In the genomic region with DNA sequence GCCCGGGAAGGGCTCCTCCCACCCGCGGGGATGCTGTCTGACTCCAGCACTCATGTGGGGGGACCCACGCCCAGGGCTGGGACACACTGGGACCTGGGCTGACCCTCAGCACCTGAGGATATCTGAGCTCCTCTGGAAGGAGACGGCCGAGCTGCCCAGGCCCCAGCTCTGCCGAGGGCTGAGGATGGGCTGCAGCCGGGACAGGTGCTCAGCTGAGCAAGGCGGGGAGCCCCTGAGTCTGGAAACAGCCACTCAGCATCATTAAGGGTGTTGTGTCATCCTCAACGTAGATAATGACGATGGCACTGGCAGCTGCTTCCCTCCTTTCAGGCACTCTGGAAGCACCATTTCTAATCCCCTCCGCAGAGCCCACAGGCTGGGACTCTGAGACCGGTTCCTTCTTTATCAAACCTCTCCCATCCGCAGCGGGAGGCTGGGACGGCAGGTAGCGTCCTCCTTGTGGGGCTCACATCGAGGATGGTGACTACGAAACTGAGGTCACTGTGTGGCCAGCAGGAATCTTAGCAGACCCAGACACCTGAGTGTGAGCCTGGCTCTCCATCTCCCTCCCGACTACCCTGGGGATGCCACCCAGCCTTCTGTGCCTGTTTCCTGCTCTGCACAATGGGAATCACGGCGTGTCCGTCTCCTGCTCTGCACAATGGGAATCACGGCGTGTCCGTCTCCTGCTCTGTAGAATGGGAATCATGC, we compare ENCODE assay signal across 1 cellular context.
TF ChIP-seq lines count a peak whose summit lies in the region.

No MANE protein-coding gene starts in this region.

TF ChIP-seq in HEK293, 187 proteins besides CTCF, POLR2A, EP300 and RAD21 (continued from another document):
- TF ChIP-seq, protein P1, sequence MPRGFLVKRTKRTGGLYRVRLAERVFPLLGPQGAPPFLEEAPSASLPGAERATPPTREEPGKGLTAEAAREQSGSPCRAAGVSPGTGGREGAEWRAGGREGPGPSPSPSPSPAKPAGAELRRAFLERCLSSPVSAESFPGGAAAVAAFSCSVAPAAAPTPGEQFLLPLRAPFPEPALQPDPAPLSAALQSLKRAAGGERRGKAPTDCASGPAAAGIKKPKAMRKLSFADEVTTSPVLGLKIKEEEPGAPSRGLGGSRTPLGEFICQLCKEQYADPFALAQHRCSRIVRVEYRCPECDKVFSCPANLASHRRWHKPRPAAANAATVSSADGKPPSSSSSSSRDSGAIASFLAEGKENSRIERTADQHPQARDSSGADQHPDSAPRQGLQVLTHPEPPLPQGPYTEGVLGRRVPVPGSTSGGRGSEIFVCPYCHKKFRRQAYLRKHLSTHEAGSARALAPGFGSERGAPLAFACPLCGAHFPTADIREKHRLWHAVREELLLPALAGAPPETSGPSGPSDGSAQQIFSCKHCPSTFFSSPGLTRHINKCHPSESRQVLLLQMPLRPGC (tag by site-specific recombination; IDR thresholded peaks at IDR 0.05): no peak
- peak; percentile 56; the same call in 1 of the 2 replicates for TF ChIP-seq ZBTB17 (tag by site-specific recombination; IDR thresholded peaks at IDR 0.05)
